Comparison of ENCODE assay signal across 1 cellular context in genomic region chr3:149713730-149714654, GRCh38.
TF ChIP-seq lines count a peak whose summit lies in the region.

No MANE protein-coding gene starts in this region.

TF ChIP-seq in HepG2, 621 proteins besides CTCF, POLR2A, EP300 and RAD21 (continued from another document and continues in another):
- TF ChIP-seq MEIS1 (CRISPR knock-in tag; IDR thresholded peaks at IDR 0.05; ENCODE audit: borderline replicate concordance) (peak; percentile 31; the same call in 1 of the 2 replicates), TRAFD1 (CRISPR knock-in tag; IDR thresholded peaks at IDR 0.05; ENCODE audit: borderline replicate concordance) (peak; percentile 48; the same call in 1 of the 2 replicates), MZF1 (CRISPR knock-in tag; IDR thresholded peaks at IDR 0.05; ENCODE audit: borderline replicate concordance) (no peak), ZNF317 (CRISPR knock-in tag; IDR thresholded peaks at IDR 0.05) (peak; percentile 66; the same call in 1 of the 2 replicates), CHCHD3 (CRISPR knock-in tag; IDR thresholded peaks at IDR 0.05) (peak; percentile 63; the same call in 1 of the 2 replicates), MYC (CRISPR knock-in tag; IDR thresholded peaks at IDR 0.05; ENCODE audit: borderline replicate concordance) (peak; percentile 64), NCOR1 (IDR thresholded peaks at IDR 0.05; ENCODE audit: borderline replicate concordance, low read length) (no peak), ZNF780A (CRISPR knock-in tag; IDR thresholded peaks at IDR 0.05) (no peak), ZSCAN29 (CRISPR knock-in tag; conservative IDR thresholded peaks at IDR 0.05) (peak; percentile 74; the same call in 1 of the 2 replicates), NONO (IDR thresholded peaks at IDR 0.05) (no peak), NONO (CRISPR knock-in tag; conservative IDR thresholded peaks at IDR 0.05) (peak; percentile 73), NRL (CRISPR knock-in tag; IDR thresholded peaks at IDR 0.05; ENCODE audit: borderline replicate concordance) (peak; percentile 29; the same call in 1 of the 2 replicates), ESRRA (CRISPR knock-in tag; IDR thresholded peaks at IDR 0.05; ENCODE audit: low read depth) (peak; percentile 65; the same call in 1 of the 2 replicates), ZMYM2 (CRISPR knock-in tag; IDR thresholded peaks at IDR 0.05) (0 out of 2 replicates have a peak, but pooled peaks have one; percentile 62), CEBPB (IDR thresholded peaks at IDR 0.05; ENCODE audit: borderline replicate concordance, low read depth, low read length) (peak; percentile 83; the same call in 1 of the 2 replicates), ZNF776 (CRISPR knock-in tag; IDR thresholded peaks at IDR 0.05) (0 out of 2 replicates have a peak, but pooled peaks have one; percentile 51), SALL1 (CRISPR knock-in tag; IDR thresholded peaks at IDR 0.05) (peak; percentile 85), ZNF124 (CRISPR knock-in tag; IDR thresholded peaks at IDR 0.05) (peak; percentile 50; the same call in 1 of the 2 replicates), HDAC1 (CRISPR knock-in tag; IDR thresholded peaks at IDR 0.05) (peak; percentile 58), ZNF34 (CRISPR knock-in tag; IDR thresholded peaks at IDR 0.05; ENCODE audit: borderline replicate concordance) (no peak), JUN (CRISPR knock-in tag; IDR thresholded peaks at IDR 0.05) (peak; percentile 31; the same call in 1 of the 2 replicates), NR1H2 (CRISPR knock-in tag; IDR thresholded peaks at IDR 0.05; ENCODE audit: borderline replicate concordance, low read depth) (no peak), TBX2 (CRISPR knock-in tag; IDR thresholded peaks at IDR 0.05; ENCODE audit: borderline replicate concordance) (peak; percentile 36; the same call in 1 of the 2 replicates), ZMAT3 (CRISPR knock-in tag; conservative IDR thresholded peaks at IDR 0.05) (no peak), ZNF761 (CRISPR knock-in tag; conservative IDR thresholded peaks at IDR 0.05) (peak; percentile 78), PRPF4 (IDR thresholded peaks at IDR 0.05; ENCODE audit: low read depth, low read length, poor library complexity, severe bottlenecking) (no peak), TBX3 (IDR thresholded peaks at IDR 0.05; ENCODE audit: borderline replicate concordance) (no peak), ELF3 (CRISPR knock-in tag; IDR thresholded peaks at IDR 0.05) (no peak), ZFP36L2 (CRISPR knock-in tag; IDR thresholded peaks at IDR 0.05) (no peak), ZNF619 (CRISPR knock-in tag; IDR thresholded peaks at IDR 0.05) (peak; percentile 46; the same call in 1 of the 2 replicates), ARID5B (CRISPR knock-in tag; IDR thresholded peaks at IDR 0.05) (peak; percentile 56; the same call in 1 of the 2 replicates), ZKSCAN1 (IDR thresholded peaks at IDR 0.05; ENCODE audit: low read length) (no peak), ZNF232 (CRISPR knock-in tag; IDR thresholded peaks at IDR 0.05; ENCODE audit: borderline replicate concordance) (no peak), DNMT1 (CRISPR knock-in tag; IDR thresholded peaks at IDR 0.05) (peak; percentile 62; the same call in 1 of the 2 replicates), GTF3A (CRISPR knock-in tag; conservative IDR thresholded peaks at IDR 0.05) (0 out of 2 replicates have a peak, but pooled peaks have one; percentile 51), ZNF75D (CRISPR knock-in tag; IDR thresholded peaks at IDR 0.05; ENCODE audit: borderline replicate concordance) (no peak), DMTF1 (CRISPR knock-in tag; IDR thresholded peaks at IDR 0.05) (no peak)
- TF ChIP-seq, protein P1, sequence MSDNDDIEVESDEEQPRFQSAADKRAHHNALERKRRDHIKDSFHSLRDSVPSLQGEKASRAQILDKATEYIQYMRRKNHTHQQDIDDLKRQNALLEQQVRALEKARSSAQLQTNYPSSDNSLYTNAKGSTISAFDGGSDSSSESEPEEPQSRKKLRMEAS (IDR thresholded peaks at IDR 0.05): peak; percentile 93
- TF ChIP-seq, protein P2, sequence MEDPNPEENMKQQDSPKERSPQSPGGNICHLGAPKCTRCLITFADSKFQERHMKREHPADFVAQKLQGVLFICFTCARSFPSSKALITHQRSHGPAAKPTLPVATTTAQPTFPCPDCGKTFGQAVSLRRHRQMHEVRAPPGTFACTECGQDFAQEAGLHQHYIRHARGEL (CRISPR knock-in tag; IDR thresholded peaks at IDR 0.05): no peak
- TF ChIP-seq, protein P3, sequence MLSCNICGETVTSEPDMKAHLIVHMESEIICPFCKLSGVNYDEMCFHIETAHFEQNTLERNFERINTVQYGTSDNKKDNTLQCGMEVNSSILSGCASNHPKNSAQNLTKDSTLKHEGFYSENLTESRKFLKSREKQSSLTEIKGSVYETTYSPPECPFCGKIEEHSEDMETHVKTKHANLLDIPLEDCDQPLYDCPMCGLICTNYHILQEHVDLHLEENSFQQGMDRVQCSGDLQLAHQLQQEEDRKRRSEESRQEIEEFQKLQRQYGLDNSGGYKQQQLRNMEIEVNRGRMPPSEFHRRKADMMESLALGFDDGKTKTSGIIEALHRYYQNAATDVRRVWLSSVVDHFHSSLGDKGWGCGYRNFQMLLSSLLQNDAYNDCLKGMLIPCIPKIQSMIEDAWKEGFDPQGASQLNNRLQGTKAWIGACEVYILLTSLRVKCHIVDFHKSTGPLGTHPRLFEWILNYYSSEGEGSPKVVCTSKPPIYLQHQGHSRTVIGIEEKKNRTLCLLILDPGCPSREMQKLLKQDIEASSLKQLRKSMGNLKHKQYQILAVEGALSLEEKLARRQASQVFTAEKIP (CRISPR knock-in tag; IDR thresholded peaks at IDR 0.05; ENCODE audit: borderline replicate concordance): no peak
- TF ChIP-seq, protein P4, sequence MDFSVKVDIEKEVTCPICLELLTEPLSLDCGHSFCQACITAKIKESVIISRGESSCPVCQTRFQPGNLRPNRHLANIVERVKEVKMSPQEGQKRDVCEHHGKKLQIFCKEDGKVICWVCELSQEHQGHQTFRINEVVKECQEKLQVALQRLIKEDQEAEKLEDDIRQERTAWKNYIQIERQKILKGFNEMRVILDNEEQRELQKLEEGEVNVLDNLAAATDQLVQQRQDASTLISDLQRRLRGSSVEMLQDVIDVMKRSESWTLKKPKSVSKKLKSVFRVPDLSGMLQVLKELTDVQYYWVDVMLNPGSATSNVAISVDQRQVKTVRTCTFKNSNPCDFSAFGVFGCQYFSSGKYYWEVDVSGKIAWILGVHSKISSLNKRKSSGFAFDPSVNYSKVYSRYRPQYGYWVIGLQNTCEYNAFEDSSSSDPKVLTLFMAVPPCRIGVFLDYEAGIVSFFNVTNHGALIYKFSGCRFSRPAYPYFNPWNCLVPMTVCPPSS (IDR thresholded peaks at IDR 0.05): no peak
- TF ChIP-seq, protein P5, sequence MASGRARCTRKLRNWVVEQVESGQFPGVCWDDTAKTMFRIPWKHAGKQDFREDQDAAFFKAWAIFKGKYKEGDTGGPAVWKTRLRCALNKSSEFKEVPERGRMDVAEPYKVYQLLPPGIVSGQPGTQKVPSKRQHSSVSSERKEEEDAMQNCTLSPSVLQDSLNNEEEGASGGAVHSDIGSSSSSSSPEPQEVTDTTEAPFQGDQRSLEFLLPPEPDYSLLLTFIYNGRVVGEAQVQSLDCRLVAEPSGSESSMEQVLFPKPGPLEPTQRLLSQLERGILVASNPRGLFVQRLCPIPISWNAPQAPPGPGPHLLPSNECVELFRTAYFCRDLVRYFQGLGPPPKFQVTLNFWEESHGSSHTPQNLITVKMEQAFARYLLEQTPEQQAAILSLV (CRISPR knock-in tag; IDR thresholded peaks at IDR 0.05; ENCODE audit: borderline replicate concordance): peak; percentile 84; the same call in 1 of the 2 replicates
- TF ChIP-seq, protein P6, sequence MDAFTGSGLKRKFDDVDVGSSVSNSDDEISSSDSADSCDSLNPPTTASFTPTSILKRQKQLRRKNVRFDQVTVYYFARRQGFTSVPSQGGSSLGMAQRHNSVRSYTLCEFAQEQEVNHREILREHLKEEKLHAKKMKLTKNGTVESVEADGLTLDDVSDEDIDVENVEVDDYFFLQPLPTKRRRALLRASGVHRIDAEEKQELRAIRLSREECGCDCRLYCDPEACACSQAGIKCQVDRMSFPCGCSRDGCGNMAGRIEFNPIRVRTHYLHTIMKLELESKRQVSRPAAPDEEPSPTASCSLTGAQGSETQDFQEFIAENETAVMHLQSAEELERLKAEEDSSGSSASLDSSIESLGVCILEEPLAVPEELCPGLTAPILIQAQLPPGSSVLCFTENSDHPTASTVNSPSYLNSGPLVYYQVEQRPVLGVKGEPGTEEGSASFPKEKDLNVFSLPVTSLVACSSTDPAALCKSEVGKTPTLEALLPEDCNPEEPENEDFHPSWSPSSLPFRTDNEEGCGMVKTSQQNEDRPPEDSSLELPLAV (CRISPR knock-in tag; conservative IDR thresholded peaks at IDR 0.05; ENCODE audit: low read depth): no peak
- TF ChIP-seq, protein P7, sequence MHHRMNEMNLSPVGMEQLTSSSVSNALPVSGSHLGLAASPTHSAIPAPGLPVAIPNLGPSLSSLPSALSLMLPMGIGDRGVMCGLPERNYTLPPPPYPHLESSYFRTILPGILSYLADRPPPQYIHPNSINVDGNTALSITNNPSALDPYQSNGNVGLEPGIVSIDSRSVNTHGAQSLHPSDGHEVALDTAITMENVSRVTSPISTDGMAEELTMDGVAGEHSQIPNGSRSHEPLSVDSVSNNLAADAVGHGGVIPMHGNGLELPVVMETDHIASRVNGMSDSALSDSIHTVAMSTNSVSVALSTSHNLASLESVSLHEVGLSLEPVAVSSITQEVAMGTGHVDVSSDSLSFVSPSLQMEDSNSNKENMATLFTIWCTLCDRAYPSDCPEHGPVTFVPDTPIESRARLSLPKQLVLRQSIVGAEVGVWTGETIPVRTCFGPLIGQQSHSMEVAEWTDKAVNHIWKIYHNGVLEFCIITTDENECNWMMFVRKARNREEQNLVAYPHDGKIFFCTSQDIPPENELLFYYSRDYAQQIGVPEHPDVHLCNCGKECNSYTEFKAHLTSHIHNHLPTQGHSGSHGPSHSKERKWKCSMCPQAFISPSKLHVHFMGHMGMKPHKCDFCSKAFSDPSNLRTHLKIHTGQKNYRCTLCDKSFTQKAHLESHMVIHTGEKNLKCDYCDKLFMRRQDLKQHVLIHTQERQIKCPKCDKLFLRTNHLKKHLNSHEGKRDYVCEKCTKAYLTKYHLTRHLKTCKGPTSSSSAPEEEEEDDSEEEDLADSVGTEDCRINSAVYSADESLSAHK (CRISPR knock-in tag; IDR thresholded peaks at IDR 0.05; ENCODE audit: borderline replicate concordance): no peak
- TF ChIP-seq, protein P8, sequence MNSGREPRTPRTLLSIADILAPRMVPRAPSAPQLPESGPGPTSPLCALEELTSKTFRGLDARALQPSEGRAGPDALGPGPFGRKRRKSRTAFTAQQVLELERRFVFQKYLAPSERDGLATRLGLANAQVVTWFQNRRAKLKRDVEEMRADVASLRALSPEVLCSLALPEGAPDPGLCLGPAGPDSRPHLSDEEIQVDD (CRISPR knock-in tag; IDR thresholded peaks at IDR 0.05; ENCODE audit: borderline replicate concordance): peak; percentile 59; the same call in 1 of the 2 replicates
- TF ChIP-seq, protein P9, sequence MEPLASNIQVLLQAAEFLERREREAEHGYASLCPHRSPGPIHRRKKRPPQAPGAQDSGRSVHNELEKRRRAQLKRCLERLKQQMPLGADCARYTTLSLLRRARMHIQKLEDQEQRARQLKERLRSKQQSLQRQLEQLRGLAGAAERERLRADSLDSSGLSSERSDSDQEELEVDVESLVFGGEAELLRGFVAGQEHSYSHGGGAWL (CRISPR knock-in tag; IDR thresholded peaks at IDR 0.05): peak; percentile 7; the same call in 1 of the 2 replicates
